19 cellular contexts compared by ENCODE assay signal in genomic region chr7:319267-319661, GRCh38. TPM values are rescaled to one million over a fixed set of nuclear protein-coding genes. Genes with fewer than 3 reads are reported as not detected.
"Had no signal": no experiment of that assay in that cellular context is flagged by ENCODE, and none has a peak within 500 bp of the region (broad histone marks: within the 10 kb centered on the region; RNA-seq: fewer than 3 reads in every experiment).

No MANE protein-coding gene starts in this region.

- H3K36me3 Mint-ChIP-seq: stimulated activated memory B cell treated with anti-CD40 and anti-IgM and Interleukin-4, amounts not matched to agents 10 μg/mL and 1 μg/mL and 100 μg/mL, for 72 hours had no signal

- H3K4me3 ChIP-seq: adrenal gland had no signal

- H3K4me1 ChIP-seq: adrenal gland had no signal

- FAIRE-seq: endometrium had no signal

- DNase-seq: activated CD4-positive, alpha-beta T cell treated with anti-CD3 and anti-CD28 coated beads for 1 hour; activated CD4-positive, alpha-beta T cell treated with anti-CD3 and anti-CD28 coated beads, Interleukin-2, amount 50 U/mL, for 48 hours; activated naive CD4-positive, alpha-beta T cell treated with anti-CD3 and anti-CD28 coated beads, Interleukin-2, amount 50 U/mL, for 16 hours; activated T-cell treated with anti-CD3 and anti-CD28 coated beads, Interleukin-2, amount 50 U/mL, for 1 hour; adrenal gland; mammary epithelial cell; SK-N-SH; stimulated activated CD4-positive, alpha-beta T cell treated with anti-CD3 and anti-CD28 coated beads, Interleukin-2, amount 100 ng/mL, for 48 hours; T-helper 1 cell; T1000; trophoblast cell had no signal

- H3K4me1 Mint-ChIP-seq: stimulated activated memory B cell treated with anti-CD40 and anti-IgM and Interleukin-4, amounts not matched to agents 10 μg/mL and 1 μg/mL and 100 μg/mL, for 72 hours had no signal

- H3K4me3 Mint-ChIP-seq: stimulated activated memory B cell treated with anti-CD40 and anti-IgM and Interleukin-4, amounts not matched to agents 10 μg/mL and 1 μg/mL and 100 μg/mL, for 72 hours had no signal

- H3K27me3 ChIP-seq: adrenal gland had no signal

- H3K9ac ChIP-seq: SK-N-SH had no signal

- H3K9me3 ChIP-seq: adrenal gland, SK-N-SH had no signal

- H3K4me2 ChIP-seq: SK-N-SH had no signal

- H3K27ac Mint-ChIP-seq: stimulated activated memory B cell treated with anti-CD40 and anti-IgM and Interleukin-4, amounts not matched to agents 10 μg/mL and 1 μg/mL and 100 μg/mL, for 72 hours had no signal

- ATAC-seq: stimulated activated memory B cell treated with anti-CD40 and anti-IgM and Interleukin-4, amounts not matched to agents 10 μg/mL and 1 μg/mL and 100 μg/mL, for 72 hours had no signal

- H3K36me3 ChIP-seq: adrenal gland had no signal

- H3K27ac ChIP-seq: adrenal gland had no signal

RNA-seq across cellular contexts. Expression of gene FOXL3, which starts 29.3 kb away (rescaled TPM):
- total RNA-seq: adrenal gland, glomerular endothelial cell, mammary epithelial cell, mononuclear cell, omental fat pad, pulmonary artery endothelial cell had no signal
- polyA plus RNA-seq: adrenal gland, esophagus, mammary epithelial cell, neural cell, SK-N-SH had no signal
